Comparison of ENCODE assay signal across 9 cellular contexts in genomic region chr17:44115585-44116415, GRCh38. TPM values are rescaled to one million over a fixed set of nuclear protein-coding genes. Genes with fewer than 3 reads are reported as not detected.
A peak's percentile ranks its signal among the peaks of the same experiment; 100 is the strongest.
DNase-seq lines count a peak whose midpoint lies in the region; ATAC-seq and TF ChIP-seq lines count a peak whose summit lies in the region.
"Had no signal": no experiment of that assay in that cellular context is flagged by ENCODE, and none has a peak within 500 bp of the region (broad histone marks: within the 10 kb centered on the region; RNA-seq: fewer than 3 reads in every experiment).

No MANE protein-coding gene starts in this region.

- H3K4me1 Mint-ChIP-seq in endothelial cell (ENCODE audit: unreplicated experiment) = peaks cover 62% of the 10 kb centered on the region

- peaks cover 6% of the 10 kb centered on the region for H3K36me3 Mint-ChIP-seq in endothelial cell (ENCODE audit: low read depth, unreplicated experiment)
- H3K36me3 Mint-ChIP-seq: activated naive CD4-positive, alpha-beta T cell treated with anti-CD3 and anti-CD28 coated beads, Interleukin-2, amount 50 U/mL, for 72 hours had no signal

- ATAC-seq in GM19023 (IDR thresholded peaks at IDR 0.05; ENCODE audit: unreplicated experiment) (no peak), GM21367 (IDR thresholded peaks at IDR 0.05; ENCODE audit: unreplicated experiment) (no peak)

- H3K27ac Mint-ChIP-seq in endothelial cell (ENCODE audit: unreplicated experiment) = no peak overlapping the region

- H3K4me3 Mint-ChIP-seq in endothelial cell (ENCODE audit: unreplicated experiment) = no peak overlapping the region

- no peak for TF ChIP-seq POLR2A in prostate gland (IDR thresholded peaks at IDR 0.05)

- intact Hi-C loops in prostate gland (cut with DNase I) = loop anchor here (10.0 kb wide), 1 partner anchor 171 kb away; the partner anchor contains the start of gene PPY

- H3K27me3 ChIP-seq in prostate gland (replicated peaks; ENCODE audit: insufficient read depth) = no peaks in the 10 kb centered on the region

- no peaks in the 10 kb centered on the region for H3K9me3 ChIP-seq in prostate gland

- H3K27me3 Mint-ChIP-seq in endothelial cell (ENCODE audit: unreplicated experiment) = peaks cover 17% of the 10 kb centered on the region

- DNase-seq in activated effector memory CD4-positive, alpha-beta T cell treated with anti-CD3 and anti-CD28 coated beads, Interleukin-2, amount 50 U/mL, for 16 hours = peak; percentile 68
- DNase-seq in activated effector memory CD4-positive, alpha-beta T cell treated with Interleukin-2 at 50 U/mL for 16 hours = no peak
- DNase-seq in RPMI8226 (peak; percentile 31), endothelial cell (ENCODE audit: low spot score) (peak; percentile 73), prostate gland (ENCODE audit: low spot score) (no peak), NOMO-1 treated with dmso at 0.1 percent for 144 hours (lab: John Stamatoyannopoulos, UW; ENCODE audit: unreplicated experiment) (no peak)

- TF ChIP-seq CTCF in endothelial cell (IDR thresholded peaks at IDR 0.05; ENCODE audit: unreplicated experiment) (peak; percentile 87), prostate gland (IDR thresholded peaks at IDR 0.05) (peak in 3 of 4 experiments; percentile 44 to 62 (median 59))

- no peaks in the 10 kb centered on the region for H3K9me3 Mint-ChIP-seq in endothelial cell (ENCODE audit: unreplicated experiment)
- H3K9me3 Mint-ChIP-seq: activated naive CD4-positive, alpha-beta T cell treated with anti-CD3 and anti-CD28 coated beads, Interleukin-2, amount 50 U/mL, for 72 hours had no signal

- no peak overlapping the region for H3K4me3 ChIP-seq in prostate gland

- H3K36me3 ChIP-seq in prostate gland = no peaks in the 10 kb centered on the region

- WGBS in prostate gland = 47% methylated on average over 11 of the region's 11 CpGs

- H3K4me1 ChIP-seq in prostate gland (replicated peaks) = peaks cover 13% of the 10 kb centered on the region

- no peak overlapping the region for H3K27ac ChIP-seq in prostate gland

RNA-seq across cellular contexts. Expression of gene HDAC5, which starts 7.6 kb away (rescaled TPM):
- total RNA-seq in endothelial cell (ENCODE audit: unreplicated experiment) = 51.4 TPM
- 100 to 1,000 TPM in 1 of 2 donors, 10 to 100 TPM in 1; 71.2 to 145 TPM for total RNA-seq in prostate gland

RNA-seq across cellular contexts. Expression of gene HROB, which starts 25.9 kb away (rescaled TPM):
- total RNA-seq in endothelial cell (ENCODE audit: unreplicated experiment) (6.1 TPM), prostate gland (1 to 10 TPM; 1.4 to 8.1 TPM)

RNA-seq across cellular contexts. Expression of gene G6PC3, which starts 45.3 kb away (rescaled TPM):
- total RNA-seq in endothelial cell (ENCODE audit: unreplicated experiment) = 113 TPM
- total RNA-seq in prostate gland = 10 to 100 TPM; 68.9 to 84.8 TPM

RNA-seq across cellular contexts. Expression of gene LSM12, which starts 49.3 kb away (rescaled TPM):
- total RNA-seq in endothelial cell (ENCODE audit: unreplicated experiment) = 63.0 TPM
- total RNA-seq in prostate gland = 10 to 100 TPM; 30.0 to 45.2 TPM

RNA-seq across cellular contexts. Expression of gene ASB16, which starts 54.7 kb away (rescaled TPM):
- total RNA-seq in endothelial cell (ENCODE audit: unreplicated experiment) (not detected), prostate gland (1 to 10 TPM; 3.2 to 4.4 TPM)

Comparison
In these comparisons a context has a peak if more than half of its experiments do, and no peak if none do; other contexts are left out.
1. DNase-seq: peak in activated effector memory CD4-positive, alpha-beta T cell treated with anti-CD3 and anti-CD28 coated beads, Interleukin-2, amount 50 U/mL, for 16 hours (single experiment), RPMI8226 (single experiment) and endothelial cell (single experiment); none in activated effector memory CD4-positive, alpha-beta T cell treated with Interleukin-2 at 50 U/mL for 16 hours (single experiment), prostate gland (single experiment) and NOMO-1 treated with dmso at 0.1 percent for 144 hours (single experiment).